16 cellular contexts compared by ENCODE assay signal in genomic region chr4:93303440-93303839, GRCh38.
"Had no signal": no experiment of that assay in that cellular context is flagged by ENCODE, and none has a peak within 500 bp of the region (broad histone marks: within the 10 kb centered on the region; RNA-seq: fewer than 3 reads in every experiment).

No MANE protein-coding gene starts in this region.

- H2AFZ ChIP-seq: hepatocyte had no signal

- H3K4me2 ChIP-seq: hepatocyte had no signal

- H3K4me1 ChIP-seq: adrenal gland, spleen, upper lobe of right lung had no signal

- H3K27me3 ChIP-seq: adrenal gland, hepatocyte, spleen, upper lobe of right lung had no signal

- DNase-seq: activated CD4-positive, alpha-beta T cell treated with anti-CD3 and anti-CD28 coated beads, Interleukin-2, amount 50 U/mL, for 1 hour; activated CD4-positive, CD25-positive, alpha-beta regulatory T cell; activated gamma-delta T cell; adrenal gland; effector CD8-positive, alpha-beta T cell; occipital lobe; posterior cingulate gyrus; spleen; stimulated activated CD4-positive, alpha-beta T cell treated with anti-CD3 and anti-CD28 coated beads, Interleukin-4, amount 100 ng/mL, for 4 hours; T1000; upper lobe of right lung had no signal

- ATAC-seq: activated naive CD4-positive, alpha-beta T cell treated with anti-CD3 and anti-CD28 coated beads, Interleukin-2, amount 50 U/mL, for 72 hours; left lobe of liver; stimulated activated memory B cell treated with anti-CD40 and anti-IgM and Interleukin-4, amounts not matched to agents 10 μg/mL and 1 μg/mL and 100 μg/mL, for 72 hours; upper lobe of right lung had no signal

- H3K36me3 ChIP-seq: adrenal gland, spleen, thoracic aorta, upper lobe of right lung had no signal

- H3K27ac ChIP-seq: adrenal gland, hepatocyte, spleen, thoracic aorta, upper lobe of right lung had no signal

- H3K9me3 ChIP-seq: adrenal gland, spleen, thoracic aorta, upper lobe of right lung had no signal

- H3K4me3 ChIP-seq: adrenal gland, hepatocyte, spleen, thoracic aorta, upper lobe of right lung had no signal

- H3K79me2 ChIP-seq: hepatocyte had no signal
